In genomic region chr19:56547535-56547934, GRCh38 we compare ENCODE assay signal across 1 cellular context.
TF ChIP-seq lines count a peak whose summit lies in the region.

No MANE protein-coding gene starts in this region.

TF ChIP-seq in HepG2, 621 proteins besides CTCF, POLR2A, EP300 and RAD21:
- TF ChIP-seq STAG1 (CRISPR knock-in tag; IDR thresholded peaks at IDR 0.05) (peak; percentile 19; the same call in 1 of the 2 replicates), ZKSCAN1 (IDR thresholded peaks at IDR 0.05; ENCODE audit: low read length) (no peak)
TF ChIP-seq in HepG2: peak in this region for 1.
